In the genomic region with DNA sequence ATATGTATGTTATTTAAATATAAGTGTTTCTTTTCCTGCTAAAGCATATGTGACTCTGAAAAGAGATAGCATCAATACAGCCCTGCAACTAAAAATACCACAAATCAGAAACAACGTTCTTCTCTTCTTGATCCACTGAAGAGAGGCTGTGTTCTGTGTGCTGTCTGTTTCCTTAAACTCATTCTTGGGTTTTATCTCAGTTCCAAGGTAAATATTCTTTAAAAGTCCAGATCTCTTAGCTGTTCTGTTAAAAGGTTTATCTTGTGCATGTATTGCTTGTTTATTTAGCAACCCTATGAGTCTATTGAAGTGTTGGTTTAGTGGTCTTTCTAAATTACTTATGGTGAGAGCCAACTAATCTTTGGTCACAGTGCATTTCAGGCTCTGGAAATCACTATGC, we compare ENCODE assay signal across 27 cellular contexts.
DNase-seq lines count a peak whose midpoint lies in the region; ATAC-seq and TF ChIP-seq lines count a peak whose summit lies in the region.
"Had no signal": no experiment of that assay in that cellular context is flagged by ENCODE, and none has a peak within 500 bp of the region (broad histone marks: within the 10 kb centered on the region; RNA-seq: fewer than 3 reads in every experiment).

No MANE protein-coding gene starts in this region.

- H4K20me1 ChIP-seq in smooth muscle cell (ENCODE audit: low read depth) = no peaks in the 10 kb centered on the region

- no peak for TF ChIP-seq POLR2A in adrenal gland (IDR thresholded peaks at IDR 0.05)

- H3F3A ChIP-seq in smooth muscle cell (ENCODE audit: low read depth) = no peaks in the 10 kb centered on the region

- peak in 1 of 2 donors; percentile 34 for DNase-seq in cardiac muscle cell (ENCODE audit: low read depth in 1 of 2, low spot score in 1 of 2)
- DNase-seq in Right ventricle myocardium superior = no peak
- DNase-seq in fibroblast of the aortic adventitia (ENCODE audit: low read depth) = peak; percentile 41
- DNase-seq in smooth muscle cell (lab: John Stamatoyannopoulos, UW; ENCODE audit: unreplicated experiment) = no peak
- no peak for DNase-seq in CD14-positive monocyte (ENCODE audit: low spot score)
- no peak for DNase-seq in adrenal gland
- no peak for DNase-seq in anterior cingulate cortex (lab: John Stamatoyannopoulos, UW)
- DNase-seq: activated CD4-positive, alpha-beta memory T cell treated with anti-CD3 and anti-CD28 coated beads for 36 hours; activated CD8-positive, alpha-beta memory T cell treated with anti-CD3 and anti-CD28 coated beads, Interleukin-2, amount 50 U/mL, for 4 hours; activated naive CD4-positive, alpha-beta T cell treated with anti-CD3 and anti-CD28 coated beads, Interleukin-2, amount 50 U/mL, for 16 hours; BE2C; DMS79 treated with DMSO at 0.1 percent for 48 hours; esophagus squamous epithelium; hypothalamus; immature natural killer cell; Karpas-422; naive thymus-derived CD8-positive, alpha-beta T cell; NCI-H526 treated with DMSO at 0.1 percent for 48 hours; retina; stimulated activated CD4-positive, alpha-beta T cell treated with anti-CD3 and anti-CD28 coated beads, Interleukin-4, amount 100 ng/mL, for 4 hours; substantia nigra had no signal

- H2AFZ ChIP-seq in smooth muscle cell (ENCODE audit: low read depth) = no peak overlapping the region

- H3K27ac Mint-ChIP-seq in CD14-positive monocyte = no peak overlapping the region
- H3K27ac Mint-ChIP-seq: activated CD4-positive, alpha-beta memory T cell treated with anti-CD3 and anti-CD28 coated beads for 36 hours; immature natural killer cell; stimulated activated memory B cell treated with anti-CD40 and anti-IgM and Interleukin-4, amounts not matched to agents 10 μg/mL and 1 μg/mL and 100 μg/mL, for 72 hours; type B pancreatic cell had no signal

- H3K79me2 ChIP-seq in smooth muscle cell (ENCODE audit: low read depth) = no peaks in the 10 kb centered on the region

- H3K27me3 Mint-ChIP-seq in CD14-positive monocyte (ENCODE audit: low read depth in 3 of 3) = no peaks in the 10 kb centered on the region
- H3K27me3 Mint-ChIP-seq: activated CD4-positive, alpha-beta memory T cell treated with anti-CD3 and anti-CD28 coated beads for 36 hours; central memory CD8-positive, alpha-beta T cell; naive thymus-derived CD8-positive, alpha-beta T cell; stimulated activated memory B cell treated with anti-CD40 and anti-IgM and Interleukin-4, amounts not matched to agents 10 μg/mL and 1 μg/mL and 100 μg/mL, for 72 hours; type B pancreatic cell had no signal

- H3K4me1 ChIP-seq in cardiac muscle cell (ENCODE audit: low read depth) = peaks cover 18% of the 10 kb centered on the region
- peaks cover 4% of the 10 kb centered on the region for H3K4me1 ChIP-seq in smooth muscle cell (ENCODE audit: low read depth)
- no peaks in the 10 kb centered on the region for H3K4me1 ChIP-seq in adrenal gland (replicated peaks in 1 of 2)
- H3K4me1 ChIP-seq: BE2C, esophagus squamous epithelium had no signal

- peaks cover 0 to 5% (median 0%) of the 10 kb centered on the region in 7 donors for H3K9me3 Mint-ChIP-seq in CD14-positive monocyte
- H3K9me3 Mint-ChIP-seq: central memory CD8-positive, alpha-beta T cell; type B pancreatic cell had no signal

- no peaks in the 10 kb centered on the region for H3K36me3 Mint-ChIP-seq in CD14-positive monocyte
- H3K36me3 Mint-ChIP-seq: type B pancreatic cell had no signal

- no peak overlapping the region for H3K9ac ChIP-seq in smooth muscle cell (ENCODE audit: low read depth)

- 6% methylated on average over 1 of the region's 1 CpG for WGBS in smooth muscle cell (ENCODE audit: low lambda C conversion rate)
- 19 to 28% (median 25%) methylated on average over 1 of the region's 1 CpG for WGBS in adrenal gland, 4 donors

- no peaks in the 10 kb centered on the region for H3K4me1 Mint-ChIP-seq in CD14-positive monocyte
- H3K4me1 Mint-ChIP-seq: central memory CD8-positive, alpha-beta T cell; immature natural killer cell; naive thymus-derived CD8-positive, alpha-beta T cell; stimulated activated memory B cell treated with anti-CD40 and anti-IgM and Interleukin-4, amounts not matched to agents 10 μg/mL and 1 μg/mL and 100 μg/mL, for 72 hours had no signal

- ATAC-seq in Right ventricle myocardium superior (ENCODE audit: poor library complexity) = no peak
- ATAC-seq in SK-N-SH treated with all-trans-retinoic acid at 6 μM for 48 hours = peak; percentile 89
- ATAC-seq: HCT116; left lobe of liver; naive thymus-derived CD8-positive, alpha-beta T cell; stimulated activated memory B cell treated with anti-CD40 and anti-IgM and Interleukin-4, amounts not matched to agents 10 μg/mL and 1 μg/mL and 100 μg/mL, for 72 hours had no signal

- H3K27ac ChIP-seq in cardiac muscle cell (peak overlapping the region; percentile 86), smooth muscle cell (ENCODE audit: low read depth) (peak overlapping the region; percentile 30), adrenal gland (no peak overlapping the region)
- H3K27ac ChIP-seq: esophagus squamous epithelium had no signal

- H3K9me3 ChIP-seq in cardiac muscle cell (ENCODE audit: low read depth) = no peaks in the 10 kb centered on the region
- H3K9me3 ChIP-seq in smooth muscle cell (replicated peaks; ENCODE audit: low read depth) = no peaks in the 10 kb centered on the region
- no peaks in the 10 kb centered on the region for H3K9me3 ChIP-seq in adrenal gland (replicated peaks in 1 of 3)
- H3K9me3 ChIP-seq: BE2C, esophagus squamous epithelium had no signal

- intact Hi-C loops in Right ventricle myocardium superior (cut with DNase I) (no loop called here), CD14-positive monocyte (cut with micrococcal nuclease) (no loop called here), adrenal gland (cut with DNase I) (no loop called here)

- H3K4me3 ChIP-seq in cardiac muscle cell (peak overlapping the region; percentile 2), fibroblast of the aortic adventitia (ENCODE audit: low read depth, low read length) (no peak overlapping the region), smooth muscle cell (no peak overlapping the region), adrenal gland (no peak overlapping the region)
- H3K4me3 ChIP-seq: esophagus squamous epithelium had no signal

- H3K4me3 Mint-ChIP-seq in CD14-positive monocyte = no peak overlapping the region
- H3K4me3 Mint-ChIP-seq: activated CD4-positive, alpha-beta memory T cell treated with anti-CD3 and anti-CD28 coated beads for 36 hours; central memory CD8-positive, alpha-beta T cell; immature natural killer cell; naive thymus-derived CD8-positive, alpha-beta T cell; stimulated activated memory B cell treated with anti-CD40 and anti-IgM and Interleukin-4, amounts not matched to agents 10 μg/mL and 1 μg/mL and 100 μg/mL, for 72 hours; type B pancreatic cell had no signal

- H3K27me3 ChIP-seq in cardiac muscle cell (no peaks in the 10 kb centered on the region), smooth muscle cell (ENCODE audit: low read depth) (no peaks in the 10 kb centered on the region), adrenal gland (no peaks in the 10 kb centered on the region)
- H3K27me3 ChIP-seq: BE2C, esophagus squamous epithelium had no signal

- TF ChIP-seq CTCF in cardiac muscle cell (IDR thresholded peaks at IDR 0.05; ENCODE audit: low read depth, low read length) (no peak), fibroblast of the aortic adventitia (IDR thresholded peaks at IDR 0.05; ENCODE audit: insufficient read depth, low read length) (no peak), smooth muscle cell (IDR thresholded peaks at IDR 0.05; ENCODE audit: borderline replicate concordance, insufficient read depth, poor library complexity, severe bottlenecking) (no peak), CD14-positive monocyte (IDR thresholded peaks at IDR 0.05) (no peak), adrenal gland (IDR thresholded peaks at IDR 0.05) (no peak)

- H3K36me3 ChIP-seq in cardiac muscle cell (no peaks in the 10 kb centered on the region), smooth muscle cell (ENCODE audit: low read depth) (no peaks in the 10 kb centered on the region), adrenal gland (replicated peaks in 1 of 2) (no peaks in the 10 kb centered on the region)
- H3K36me3 ChIP-seq: BE2C, esophagus squamous epithelium had no signal

- H3K4me2 ChIP-seq in smooth muscle cell = peak overlapping the region; percentile 34

TF ChIP-seq in SK-N-SH treated with all-trans-retinoic acid at 6 μM for 48 hours, 23 proteins besides CTCF, POLR2A, EP300 and RAD21:
- TF ChIP-seq ISL1 (CRISPR knock-in tag; IDR thresholded peaks at IDR 0.05) (peak; percentile 55), ARNTL (CRISPR knock-in tag; IDR thresholded peaks at IDR 0.05; ENCODE audit: borderline replicate concordance, low read depth) (no peak)
TF ChIP-seq in SK-N-SH treated with all-trans-retinoic acid at 6 μM for 48 hours: peak in this region for 1.

Comparison
In these comparisons a context has a peak if more than half of its experiments do, and no peak if none do; other contexts are left out.
1. H3K27ac ChIP-seq: peak in cardiac muscle cell (single experiment) and smooth muscle cell (single experiment); none in adrenal gland (0 of 5).